9 cellular contexts compared by ENCODE assay signal in genomic region chr7:98870071-98870651, GRCh38. TPM values are rescaled to one million over a fixed set of nuclear protein-coding genes. Genes with fewer than 3 reads are reported as not detected.
DNase-seq lines count a peak whose midpoint lies in the region; ATAC-seq and TF ChIP-seq lines count a peak whose summit lies in the region.
"Had no signal": no experiment of that assay in that cellular context is flagged by ENCODE, and none has a peak within 500 bp of the region (broad histone marks: within the 10 kb centered on the region; RNA-seq: fewer than 3 reads in every experiment).

No MANE protein-coding gene starts in this region.

- DNase-seq in GM12864 (ENCODE audit: low read depth), result no peak
- DNase-seq in NCI-H2171 treated with DMSO at 0.1 percent for 48 hours (lab: John Stamatoyannopoulos, UW), result peak; percentile 90
- DNase-seq in activated CD8-positive, alpha-beta memory T cell treated with anti-CD3 and anti-CD28 coated beads, Interleukin-2, amount 50 U/mL, for 24 hours (ENCODE audit: extremely low read depth), result peak; percentile 24
- DNase-seq in endodermal cell, result peak; percentile 85
- DNase-seq in natural killer cell treated with Interleukin-12 subunit alpha and Interleukin-12 subunit beta and Interleukin-15 and Interleukin-18, amount 100 ng/mL, for 72 hours (ENCODE audit: low spot score), result peak; percentile 44
- peak; percentile 74 for DNase-seq in stimulated activated naive CD4-positive, alpha-beta T cell treated with Interleukin-2 at 50 U/mL for 16 hours (lab: John Stamatoyannopoulos, UW)
- DNase-seq in COLO829 (ENCODE audit: low spot score), result no peak

- H3K4me1 ChIP-seq in endodermal cell (ENCODE audit: control insufficient read depth, insufficient read depth, low read length), result no peaks in the 10 kb centered on the region

- peaks cover 43% of the 10 kb centered on the region for H3K27me3 Mint-ChIP-seq in endodermal cell (ENCODE audit: insufficient read depth)
- H3K27me3 Mint-ChIP-seq in natural killer cell treated with Interleukin-12 subunit alpha and Interleukin-12 subunit beta and Interleukin-15 and Interleukin-18, amount 100 ng/mL, for 72 hours, result peaks cover 0 to 3% of the 10 kb centered on the region in 2 donors

- H3K27ac ChIP-seq in endodermal cell (ENCODE audit: low read depth, low read length), result no peak overlapping the region

- H3K4me3 Mint-ChIP-seq in endodermal cell, result peak overlapping the region; percentile 60
- H3K4me3 Mint-ChIP-seq in natural killer cell treated with Interleukin-12 subunit alpha and Interleukin-12 subunit beta and Interleukin-15 and Interleukin-18, amount 100 ng/mL, for 72 hours, result peak overlapping the region; percentile 52

- no peak overlapping the region for H3K27ac Mint-ChIP-seq in endodermal cell
- no peak overlapping the region for H3K27ac Mint-ChIP-seq in natural killer cell treated with Interleukin-12 subunit alpha and Interleukin-12 subunit beta and Interleukin-15 and Interleukin-18, amount 100 ng/mL, for 72 hours

- TF ChIP-seq CTCF in GM12864 (IDR thresholded peaks at IDR 0.05; ENCODE audit: low read depth, low read length, missing control alignments) (no peak), endodermal cell (conservative IDR thresholded peaks at IDR 0.05) (no peak)

- WGBS in endodermal cell (ENCODE audit: insufficient coverage in 1 of 2, insufficient read length in 1 of 2), 2 experiments, result 4 to 5% methylated on average over 8 to 44 of the region's 44 CpGs

- H3K36me3 ChIP-seq in endodermal cell (ENCODE audit: control insufficient read depth, insufficient read depth, low read length), result no peaks in the 10 kb centered on the region

- H3K4me1 Mint-ChIP-seq in endodermal cell, result no peaks in the 10 kb centered on the region
- H3K4me1 Mint-ChIP-seq in natural killer cell treated with Interleukin-12 subunit alpha and Interleukin-12 subunit beta and Interleukin-15 and Interleukin-18, amount 100 ng/mL, for 72 hours (ENCODE audit: low read depth in 2 of 2), result no peaks in the 10 kb centered on the region

- H3K9me3 ChIP-seq in endodermal cell (ENCODE audit: control insufficient read depth, low read length), result no peaks in the 10 kb centered on the region

- H3K9ac ChIP-seq in endodermal cell (ENCODE audit: extremely low read depth, low read length, poor library complexity, severe bottlenecking), result no peak overlapping the region

- peaks cover 42% of the 10 kb centered on the region for H3K27me3 ChIP-seq in endodermal cell (ENCODE audit: control insufficient read depth, insufficient read depth, low read length, poor library complexity, severe bottlenecking)

- H3K4me3 ChIP-seq in GM12864 (ENCODE audit: low read depth, low read length), result peak overlapping the region; percentile 28; the same call in 1 of the 2 replicates
- H3K4me3 ChIP-seq in endodermal cell (ENCODE audit: low read length), result peak overlapping the region; percentile 58

- no peaks in the 10 kb centered on the region for H3K9me3 Mint-ChIP-seq in endodermal cell
- no peaks in the 10 kb centered on the region for H3K9me3 Mint-ChIP-seq in natural killer cell treated with Interleukin-12 subunit alpha and Interleukin-12 subunit beta and Interleukin-15 and Interleukin-18, amount 100 ng/mL, for 72 hours

- ATAC-seq in HG02623 (IDR thresholded peaks at IDR 0.05; ENCODE audit: unreplicated experiment), result peak; percentile 63
- peak; percentile 45 to 54 for ATAC-seq in natural killer cell treated with Interleukin-12 subunit alpha and Interleukin-12 subunit beta and Interleukin-15 and Interleukin-18, amount 100 ng/mL, for 72 hours

- no peaks in the 10 kb centered on the region for H3K36me3 Mint-ChIP-seq in endodermal cell (ENCODE audit: low read depth)
- no peaks in the 10 kb centered on the region for H3K36me3 Mint-ChIP-seq in natural killer cell treated with Interleukin-12 subunit alpha and Interleukin-12 subunit beta and Interleukin-15 and Interleukin-18, amount 100 ng/mL, for 72 hours

RNA-seq across cellular contexts. Expression of gene TMEM130, which starts 0.3 kb away (rescaled TPM):
- total RNA-seq in endodermal cell, result under 1 TPM in 1 of 2 donors, not detected in 1; 0.15 TPM
- 6.2 TPM for polyA plus RNA-seq in endodermal cell (2013, experiment 1 of 2)
- polyA plus RNA-seq in endodermal cell (2013, experiment 2 of 2), result 5.8 TPM
- not detected for total RNA-seq in natural killer cell treated with Interleukin-12 subunit alpha and Interleukin-12 subunit beta and Interleukin-15 and Interleukin-18, amount 100 ng/mL, for 72 hours
- total RNA-seq: glomerular endothelial cell had no signal

RNA-seq across cellular contexts. Expression of gene TRRAP, which starts 8.2 kb away (rescaled TPM):
- total RNA-seq in endodermal cell, result 10 to 100 TPM; 64.3 to 68.8 TPM
- polyA plus RNA-seq in endodermal cell (2013, experiment 1 of 2), result 29.8 TPM
- polyA plus RNA-seq in endodermal cell (2013, experiment 2 of 2), result 30.4 TPM
- total RNA-seq in natural killer cell treated with Interleukin-12 subunit alpha and Interleukin-12 subunit beta and Interleukin-15 and Interleukin-18, amount 100 ng/mL, for 72 hours, result 10 to 100 TPM; 57.9 to 78.3 TPM

Comparison
In these comparisons a context has a peak if more than half of its experiments do, and no peak if none do; other contexts are left out.
1. DNase-seq: peak in NCI-H2171 treated with DMSO at 0.1 percent for 48 hours (single experiment), activated CD8-positive, alpha-beta memory T cell treated with anti-CD3 and anti-CD28 coated beads, Interleukin-2, amount 50 U/mL, for 24 hours (single experiment), endodermal cell (single experiment), natural killer cell treated with Interleukin-12 subunit alpha and Interleukin-12 subunit beta and Interleukin-15 and Interleukin-18, amount 100 ng/mL, for 72 hours (single experiment) and stimulated activated naive CD4-positive, alpha-beta T cell treated with Interleukin-2 at 50 U/mL for 16 hours (single experiment); none in GM12864 (single experiment) and COLO829 (single experiment).